ENCODE assay signal across 17 cellular contexts in the genomic region with DNA sequence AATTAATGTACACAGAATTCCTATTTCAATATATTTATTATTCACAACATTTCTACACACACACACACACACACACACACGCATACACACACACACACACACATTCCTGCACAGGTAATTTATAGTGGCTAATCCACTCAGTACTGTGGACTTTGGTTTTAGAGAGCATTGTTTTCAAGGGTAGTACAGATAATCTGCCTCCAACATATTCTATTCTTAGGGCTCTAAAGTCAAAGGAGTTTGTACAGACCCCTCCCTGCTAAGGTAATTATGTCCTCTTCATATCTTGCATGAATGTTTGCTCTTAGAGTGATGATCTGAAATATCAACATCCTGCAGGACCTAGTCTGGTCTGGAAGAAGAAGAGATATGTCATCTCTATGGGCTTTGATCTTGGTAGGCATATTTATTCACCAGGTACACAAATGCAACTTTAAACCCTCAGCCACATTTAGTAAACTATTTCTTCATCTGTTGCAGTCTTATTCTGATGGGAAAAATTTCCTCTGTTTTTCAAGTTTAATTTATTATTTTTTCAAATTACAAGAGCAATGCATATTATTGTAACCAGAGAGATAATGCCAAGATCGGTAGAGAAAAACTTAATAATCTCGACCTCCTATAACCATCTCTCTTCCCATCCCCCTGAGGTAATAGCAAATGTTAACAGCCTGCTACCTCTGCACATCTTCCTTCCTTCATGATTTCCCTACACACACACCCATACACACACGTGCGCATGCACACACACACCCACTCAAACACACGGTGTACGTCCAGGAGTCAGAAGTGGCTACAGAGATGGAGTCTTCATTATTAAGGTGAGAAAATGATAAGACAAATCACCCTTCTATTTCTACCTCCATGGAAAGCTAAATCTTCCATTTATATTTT. TPM values are rescaled to one million over a fixed set of nuclear protein-coding genes. Genes with fewer than 3 reads are reported as not detected.
A peak's percentile ranks its signal among the peaks of the same experiment; 100 is the strongest.
DNase-seq lines count a peak whose midpoint lies in the region; ATAC-seq and TF ChIP-seq lines count a peak whose summit lies in the region.
"Had no signal": no experiment of that assay in that cellular context is flagged by ENCODE, and none has a peak within 500 bp of the region (broad histone marks: within the 10 kb centered on the region; RNA-seq: fewer than 3 reads in every experiment).

No MANE protein-coding gene starts in this region.

- DNase-seq in NCI-H510A treated with DMSO at 0.1 percent for 48 hours (lab: John Stamatoyannopoulos, UW) (peak; percentile 7), NCI-H510A (lab: John Stamatoyannopoulos, UW) (no peak), WTC11 (ENCODE audit: low spot score) (no peak), mucosa of descending colon (peak in 1 of 3 donors; percentile 55), head of caudate nucleus (no peak), NCI-H2196 treated with DMSO at 0.1 percent for 48 hours (lab: John Stamatoyannopoulos, UW; ENCODE audit: unreplicated experiment) (no peak), DMS 273 (lab: John Stamatoyannopoulos, UW; ENCODE audit: unreplicated experiment) (no peak)
- DNase-seq: 8988T; Calu3; CD4-positive, alpha-beta memory T cell; DMS 273 treated with DMSO at 0.1 percent for 48 hours; DMS79; GDM1; GM23248 had no signal

- intact Hi-C loops in mucosa of descending colon (cut with DNase I, micrococcal nuclease) (no loop called here), head of caudate nucleus (cut with DNase I) (no loop called here)

- TF ChIP-seq CTCF in WTC11 (IDR thresholded peaks at IDR 0.05), result no peak
- TF ChIP-seq CTCF in mucosa of descending colon (IDR thresholded peaks at IDR 0.05), result no peak

- H3K36me3 ChIP-seq in mucosa of descending colon (ENCODE audit: low read depth), result no peaks in the 10 kb centered on the region
- H3K36me3 ChIP-seq: BLaER1 had no signal

- POLR2A ChIA-PET in WTC11 (lab: Charles Lee), result no interaction called here

- ATAC-seq in WTC11 (no peak), mucosa of descending colon (peak; percentile 76)

- no peaks in the 10 kb centered on the region for H3K9me3 ChIP-seq in mucosa of descending colon
- H3K9me3 ChIP-seq: BLaER1, HAP-1 had no signal

- no peaks in the 10 kb centered on the region for H3K4me1 ChIP-seq in mucosa of descending colon (ENCODE audit: low read depth)
- H3K4me1 ChIP-seq: BLaER1 had no signal

- CTCF ChIA-PET in WTC11 (lab: Charles Lee), result no interaction called here

- H3K9me3 Mint-ChIP-seq in WTC11, result no peaks in the 10 kb centered on the region
- H3K9me3 Mint-ChIP-seq: CD4-positive, alpha-beta memory T cell had no signal

- no peak overlapping the region for H3K4me3 ChIP-seq in mucosa of descending colon
- H3K4me3 ChIP-seq: BLaER1, GM23248, HAP-1 had no signal

- H3K27ac Mint-ChIP-seq in WTC11, result no peak overlapping the region
- H3K27ac Mint-ChIP-seq: CD4-positive, alpha-beta memory T cell had no signal

- no peaks in the 10 kb centered on the region for H3K36me3 Mint-ChIP-seq in WTC11
- H3K36me3 Mint-ChIP-seq: CD4-positive, alpha-beta memory T cell had no signal

- H3K4me1 Mint-ChIP-seq in WTC11, result no peaks in the 10 kb centered on the region
- H3K4me1 Mint-ChIP-seq: CD4-positive, alpha-beta memory T cell had no signal

- no peak overlapping the region for H3K4me3 Mint-ChIP-seq in WTC11
- H3K4me3 Mint-ChIP-seq: CD14-positive monocyte; CD4-positive, alpha-beta memory T cell had no signal

- H3K27me3 Mint-ChIP-seq in WTC11 (ENCODE audit: low read depth), result no peaks in the 10 kb centered on the region

TF ChIP-seq in WTC11, 78 proteins besides CTCF, POLR2A, EP300 and RAD21:
- TF ChIP-seq TEAD1 (CRISPR knock-in tag; IDR thresholded peaks at IDR 0.05), result no peak
- no peak for TF ChIP-seq CREB1 (CRISPR knock-in tag; IDR thresholded peaks at IDR 0.05)
- no peak for TF ChIP-seq FOXP1 (CRISPR knock-in tag; IDR thresholded peaks at IDR 0.05; ENCODE audit: borderline replicate concordance)
- TF ChIP-seq, protein P1, sequence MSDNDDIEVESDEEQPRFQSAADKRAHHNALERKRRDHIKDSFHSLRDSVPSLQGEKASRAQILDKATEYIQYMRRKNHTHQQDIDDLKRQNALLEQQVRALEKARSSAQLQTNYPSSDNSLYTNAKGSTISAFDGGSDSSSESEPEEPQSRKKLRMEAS (CRISPR knock-in tag; IDR thresholded peaks at IDR 0.05), result no peak
- peak; percentile 73; the same call in 1 of the 2 replicates for TF ChIP-seq GABPB1 (CRISPR knock-in tag; IDR thresholded peaks at IDR 0.05)
- TF ChIP-seq, protein P2, sequence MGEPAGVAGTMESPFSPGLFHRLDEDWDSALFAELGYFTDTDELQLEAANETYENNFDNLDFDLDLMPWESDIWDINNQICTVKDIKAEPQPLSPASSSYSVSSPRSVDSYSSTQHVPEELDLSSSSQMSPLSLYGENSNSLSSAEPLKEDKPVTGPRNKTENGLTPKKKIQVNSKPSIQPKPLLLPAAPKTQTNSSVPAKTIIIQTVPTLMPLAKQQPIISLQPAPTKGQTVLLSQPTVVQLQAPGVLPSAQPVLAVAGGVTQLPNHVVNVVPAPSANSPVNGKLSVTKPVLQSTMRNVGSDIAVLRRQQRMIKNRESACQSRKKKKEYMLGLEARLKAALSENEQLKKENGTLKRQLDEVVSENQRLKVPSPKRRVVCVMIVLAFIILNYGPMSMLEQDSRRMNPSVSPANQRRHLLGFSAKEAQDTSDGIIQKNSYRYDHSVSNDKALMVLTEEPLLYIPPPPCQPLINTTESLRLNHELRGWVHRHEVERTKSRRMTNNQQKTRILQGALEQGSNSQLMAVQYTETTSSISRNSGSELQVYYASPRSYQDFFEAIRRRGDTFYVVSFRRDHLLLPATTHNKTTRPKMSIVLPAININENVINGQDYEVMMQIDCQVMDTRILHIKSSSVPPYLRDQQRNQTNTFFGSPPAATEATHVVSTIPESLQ (CRISPR knock-in tag; IDR thresholded peaks at IDR 0.05), result no peak

RNA-seq across cellular contexts. Expression of a gene that starts 18.3 kb away (rescaled TPM):
- total RNA-seq in WTC11 (2021) (31.5 to 36.4 TPM (median 35.2 TPM) in 3 replicates), mucosa of descending colon (10 to 100 TPM; 48.5 to 72.9 (median 70.5) TPM)
